ENCODE assay signal across 12 cellular contexts in the genomic region with DNA sequence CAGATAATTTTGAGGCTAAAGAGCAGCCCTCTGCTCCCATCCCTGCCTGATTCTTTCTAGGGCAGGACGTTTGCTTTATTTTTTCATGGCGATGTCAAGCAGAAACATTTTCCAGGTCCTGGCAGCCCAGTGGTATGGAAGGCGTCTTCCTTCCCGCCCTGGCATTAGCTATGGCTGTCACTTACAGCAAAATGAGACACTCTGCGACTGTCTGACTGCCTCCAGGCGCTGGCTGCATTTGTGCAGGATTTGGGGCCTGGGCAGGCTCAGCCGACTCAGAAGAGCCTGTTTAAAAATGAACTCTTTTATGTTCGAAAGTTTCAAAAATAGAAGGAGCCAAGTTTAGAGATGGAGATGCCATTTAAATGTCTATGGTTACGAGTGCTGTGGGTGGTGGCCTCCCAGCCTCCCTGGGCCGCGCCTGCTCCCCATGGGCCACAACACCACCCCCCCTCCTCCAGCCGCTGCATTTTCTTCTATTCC. TPM values are rescaled to one million over a fixed set of nuclear protein-coding genes. Genes with fewer than 3 reads are reported as not detected.
DNase-seq lines count a peak whose midpoint lies in the region; ATAC-seq, FAIRE-seq and TF ChIP-seq lines count a peak whose summit lies in the region.
"Had no signal": no experiment of that assay in that cellular context is flagged by ENCODE, and none has a peak within 500 bp of the region (broad histone marks: within the 10 kb centered on the region; RNA-seq: fewer than 3 reads in every experiment).

No MANE protein-coding gene starts in this region.

- H3K4me1 Mint-ChIP-seq in brain: peaks cover 70% of the 10 kb centered on the region
- H3K4me1 Mint-ChIP-seq: activated CD4-positive, alpha-beta T cell treated with anti-CD3 and anti-CD28 coated beads for 36 hours had no signal

- no peaks in the 10 kb centered on the region for H3K36me3 ChIP-seq in GM23248 (ENCODE audit: low read depth)
- H3K36me3 ChIP-seq in kidney (ENCODE audit: control insufficient read depth in 1 of 2, insufficient read depth in 2 of 2, low read length in 2 of 2): no peaks in the 10 kb centered on the region
- no peaks in the 10 kb centered on the region for H3K36me3 ChIP-seq in smooth muscle cell (ENCODE audit: low read depth)

- in situ Hi-C loops in GM23248 (cut with MboI): no loop called here

- H3K9me3 ChIP-seq in GM23248 (ENCODE audit: low read depth) (no peaks in the 10 kb centered on the region), kidney (ENCODE audit: control insufficient read depth in 1 of 2, low read length in 2 of 2) (no peaks in the 10 kb centered on the region), smooth muscle cell (replicated peaks; ENCODE audit: low read depth) (no peaks in the 10 kb centered on the region)
- H3K9me3 ChIP-seq: testis had no signal

- ATAC-seq in esophagus mucosa (no peak), HG02763 (IDR thresholded peaks at IDR 0.05; ENCODE audit: unreplicated experiment) (no peak), GM21526 (IDR thresholded peaks at IDR 0.05; ENCODE audit: low FRiP score, unreplicated experiment) (no peak)
- ATAC-seq: activated CD4-positive, alpha-beta T cell treated with anti-CD3 and anti-CD28 coated beads for 36 hours; activated T-cell treated with anti-CD3 and anti-CD28 coated beads, Interleukin-2, amount 50 U/mL, for 72 hours had no signal

- WGBS in GM23248 (ENCODE audit: low coverage in 1 of 2, low lambda C conversion rate in 2 of 2, missing lambda C conversion rate in 2 of 2), 2 experiments: 29 to 39% methylated on average over 12 of the region's 12 CpGs
- 6% methylated on average over 12 of the region's 12 CpGs for WGBS in smooth muscle cell (ENCODE audit: low lambda C conversion rate)

- H3K4me3 ChIP-seq in GM23248 (no peak overlapping the region), kidney (ENCODE audit: low read length in 2 of 2) (no peak overlapping the region), smooth muscle cell (no peak overlapping the region)
- H3K4me3 ChIP-seq: testis had no signal

- H3K27me3 ChIP-seq in GM23248 (replicated peaks; ENCODE audit: insufficient read depth): no peaks in the 10 kb centered on the region
- no peaks in the 10 kb centered on the region for H3K27me3 ChIP-seq in smooth muscle cell (ENCODE audit: low read depth)
- H3K27me3 ChIP-seq: testis had no signal

- DNase-seq in GM23248 (no peak), kidney (peak; percentile 74), smooth muscle cell (lab: John Stamatoyannopoulos, UW; ENCODE audit: unreplicated experiment) (no peak), HT-29 (ENCODE audit: low spot score) (no peak)
- DNase-seq: activated CD4-positive, alpha-beta T cell treated with anti-CD3 and anti-CD28 coated beads for 36 hours; activated T-cell treated with anti-CD3 and anti-CD28 coated beads, Interleukin-2, amount 50 U/mL, for 72 hours; EL; testis had no signal

- FAIRE-seq in kidney (lab: Jason Lieb, UNC): no peak

- peaks cover 7% of the 10 kb centered on the region for H3K27me3 Mint-ChIP-seq in brain
- H3K27me3 Mint-ChIP-seq: activated CD4-positive, alpha-beta T cell treated with anti-CD3 and anti-CD28 coated beads for 36 hours had no signal

- H3F3A ChIP-seq in GM23248 (ENCODE audit: insufficient read depth): 0 out of 2 replicates have a peak, but pooled peaks cover 6% of the 10 kb centered on the region
- peaks cover 6% of the 10 kb centered on the region for H3F3A ChIP-seq in smooth muscle cell (ENCODE audit: low read depth)

- intact Hi-C loops in kidney (cut with DNase I): no loop called here

- H3K79me2 ChIP-seq in GM23248 (ENCODE audit: insufficient read depth) (no peaks in the 10 kb centered on the region), smooth muscle cell (ENCODE audit: low read depth) (no peaks in the 10 kb centered on the region)

- H3K4me2 ChIP-seq in GM23248 (ENCODE audit: unreplicated experiment): no peak overlapping the region
- H3K4me2 ChIP-seq in smooth muscle cell: peak overlapping the region; percentile 73

- no peak overlapping the region for H3K9ac ChIP-seq in GM23248
- H3K9ac ChIP-seq in kidney (ENCODE audit: low read length in 2 of 2): no peak overlapping the region
- no peak overlapping the region for H3K9ac ChIP-seq in smooth muscle cell (ENCODE audit: low read depth)

- no peak for TF ChIP-seq CTCF in brain (conservative IDR thresholded peaks at IDR 0.05)
- TF ChIP-seq CTCF in kidney (IDR thresholded peaks at IDR 0.05; ENCODE audit: borderline replicate concordance, extremely low read depth, insufficient read depth): no peak
- TF ChIP-seq CTCF in smooth muscle cell (IDR thresholded peaks at IDR 0.05; ENCODE audit: borderline replicate concordance, insufficient read depth, poor library complexity, severe bottlenecking): no peak

- peak overlapping the region in 4 of 5 experiments; percentile 53 to 69 (median 63) for H3K4me3 Mint-ChIP-seq in brain
- H3K4me3 Mint-ChIP-seq: activated CD4-positive, alpha-beta T cell treated with anti-CD3 and anti-CD28 coated beads for 36 hours; activated T-cell treated with anti-CD3 and anti-CD28 coated beads, Interleukin-2, amount 50 U/mL, for 72 hours had no signal

- peak overlapping the region; percentile 75 to 96 (median 83) for H3K27ac Mint-ChIP-seq in brain
- H3K27ac Mint-ChIP-seq: activated CD4-positive, alpha-beta T cell treated with anti-CD3 and anti-CD28 coated beads for 36 hours; activated T-cell treated with anti-CD3 and anti-CD28 coated beads, Interleukin-2, amount 50 U/mL, for 72 hours had no signal

- H4K20me1 ChIP-seq in GM23248 (ENCODE audit: insufficient read depth) (no peaks in the 10 kb centered on the region), smooth muscle cell (ENCODE audit: low read depth) (no peaks in the 10 kb centered on the region)

- H3K9me3 Mint-ChIP-seq in brain: peaks cover 0 to 18% (median 6%) of the 10 kb centered on the region in 5 experiments

- H3K36me3 Mint-ChIP-seq in brain: no peaks in the 10 kb centered on the region

- H3K4me1 ChIP-seq in GM23248 (ENCODE audit: insufficient read depth) (peaks cover 11% of the 10 kb centered on the region; the same call in 1 of the 2 replicates), kidney (ENCODE audit: control insufficient read depth in 1 of 2, insufficient read depth in 1 of 2, low read depth in 1 of 2, low read length in 2 of 2) (peaks cover 16 to 17% of the 10 kb centered on the region in 2 donors), smooth muscle cell (ENCODE audit: low read depth) (peaks cover 32% of the 10 kb centered on the region)

- H3K9me2 ChIP-seq in GM23248 (ENCODE audit: insufficient read depth): no peaks in the 10 kb centered on the region

- no peak overlapping the region for H3K27ac ChIP-seq in GM23248
- H3K27ac ChIP-seq in kidney (ENCODE audit: low read depth in 2 of 2, low read length in 2 of 2): peak overlapping the region in 1 of 2 donors; percentile 36
- peak overlapping the region; percentile 31 for H3K27ac ChIP-seq in smooth muscle cell (ENCODE audit: low read depth)
- H3K27ac ChIP-seq: testis had no signal

- H2AFZ ChIP-seq in GM23248 (peak overlapping the region; percentile 54), smooth muscle cell (ENCODE audit: low read depth) (peak overlapping the region; percentile 74)

RNA-seq across cellular contexts. Expression of gene TNS3, which starts 54.8 kb away (rescaled TPM):
- total RNA-seq in GM23248 (2014; rRNA removed; shearing (Covaris generic)): 47.0 and 48.1 TPM in 2 replicates
- polyA plus RNA-seq in GM23248 (2016; fragmentation: Nextera tagmentation; extraction: Ambion mirVana): 17.2 and 18.6 TPM in 2 replicates
- 28.1 TPM for polyA plus RNA-seq in brain (ENCODE audit: insufficient read depth, low read depth, low replicate concordance)
- total RNA-seq in kidney: 198 TPM
- polyA plus RNA-seq in kidney (ENCODE audit: insufficient read depth, low read depth, low replicate concordance): 38.4 TPM
- 46.6 and 50.5 TPM in 2 replicates for total RNA-seq in smooth muscle cell
- polyA plus RNA-seq in smooth muscle cell: 27.5 and 32.6 TPM in 2 replicates
- 4.6 TPM for total RNA-seq in esophagus mucosa
- 32.2 and 45.2 TPM in 2 replicates for total RNA-seq in HT-29 (2014; rRNA removed; shearing (Covaris generic))
